Comparison of ENCODE assay signal across 9 cellular contexts in genomic region chr2:178819992-178820391, GRCh38. TPM values are rescaled to one million over a fixed set of nuclear protein-coding genes. Genes with fewer than 3 reads are reported as not detected.
DNase-seq lines count a peak whose midpoint lies in the region; ATAC-seq and TF ChIP-seq lines count a peak whose summit lies in the region.
"Had no signal": no experiment of that assay in that cellular context is flagged by ENCODE, and none has a peak within 500 bp of the region (broad histone marks: within the 10 kb centered on the region; RNA-seq: fewer than 3 reads in every experiment).

No MANE protein-coding gene starts in this region.

- ATAC-seq in GM21381 (IDR thresholded peaks at IDR 0.05; ENCODE audit: unreplicated experiment) (peak; percentile 87), HG03457 (IDR thresholded peaks at IDR 0.05; ENCODE audit: unreplicated experiment) (peak; percentile 93)

- no peaks in the 10 kb centered on the region for H3K27me3 ChIP-seq in cardiac muscle cell

- H3K4me3 ChIP-seq in GM12865 (ENCODE audit: low read depth, low read length): no peak overlapping the region
- H3K4me3 ChIP-seq in cardiac muscle cell: peak overlapping the region; percentile 3

- peaks cover 24% of the 10 kb centered on the region for H3K4me1 ChIP-seq in cardiac muscle cell (ENCODE audit: low read depth)

- in situ Hi-C loops in GM13977 (cut with MboI; ENCODE audit: low pct_unique_long_range_greater_than_20kb, low sequenced_read_pairs, unreplicated experiment): no loop called here

- DNase-seq in GM12865 (ENCODE audit: low read depth): peak; percentile 80
- DNase-seq in cardiac muscle cell (ENCODE audit: low read depth in 1 of 2, low spot score in 1 of 2): peak in 1 of 2 donors; percentile 81
- DNase-seq in T-helper 9 cell: no peak
- no peak for DNase-seq in pons (ENCODE audit: low spot score)
- no peak for DNase-seq in GM13977 (ENCODE audit: low spot score)
- no peak for DNase-seq in LoVo (ENCODE audit: low spot score)
- DNase-seq: caudate nucleus had no signal

- TF ChIP-seq CTCF in GM12865 (IDR thresholded peaks at IDR 0.05; ENCODE audit: insufficient read depth, low read depth, low read length, missing control alignments) (no peak), cardiac muscle cell (IDR thresholded peaks at IDR 0.05; ENCODE audit: low read depth, low read length) (no peak), GM13977 (IDR thresholded peaks at IDR 0.05; ENCODE audit: extremely low read depth, insufficient read depth, missing control alignments) (no peak)

- H3K27ac ChIP-seq in cardiac muscle cell: peak overlapping the region; percentile 83

- no peaks in the 10 kb centered on the region for H3K9me3 ChIP-seq in cardiac muscle cell (ENCODE audit: low read depth)

- peaks cover 27% of the 10 kb centered on the region for H3K36me3 ChIP-seq in cardiac muscle cell

RNA-seq across cellular contexts. Expression of gene TTN, which starts 12.8 kb away (rescaled TPM):
- 473 and 1,214 TPM in 2 replicates for total RNA-seq in cardiac muscle cell
- polyA plus RNA-seq in cardiac muscle cell: 1,208 and 1,558 TPM in 2 replicates
